10 cellular contexts compared by ENCODE assay signal in genomic region chr14:21241218-21241819, GRCh38. TPM values are rescaled to one million over a fixed set of nuclear protein-coding genes. Genes with fewer than 3 reads are reported as not detected.
DNase-seq lines count a peak whose midpoint lies in the region; ATAC-seq and TF ChIP-seq lines count a peak whose summit lies in the region.
"Had no signal": no experiment of that assay in that cellular context is flagged by ENCODE, and none has a peak within 500 bp of the region (broad histone marks: within the 10 kb centered on the region; RNA-seq: fewer than 3 reads in every experiment).

No MANE protein-coding gene starts in this region.

- ATAC-seq in activated CD8-positive, alpha-beta memory T cell treated with anti-CD3 and anti-CD28 coated beads, Interleukin-2, amount 10 ng/mL, durations not matched to agents 7 days and 5 days: no peak
- no peak for ATAC-seq in stimulated activated memory B cell treated with anti-CD40 and anti-IgM and Interleukin-4, amounts not matched to agents 10 μg/mL and 1 μg/mL and 100 μg/mL, for 72 hours
- ATAC-seq in mucosa of descending colon: no peak

- peak overlapping the region; percentile 26 for H3K27ac Mint-ChIP-seq in activated CD8-positive, alpha-beta memory T cell treated with anti-CD3 and anti-CD28 coated beads, Interleukin-2, amount 10 ng/mL, durations not matched to agents 7 days and 5 days
- peak overlapping the region; percentile 4 for H3K27ac Mint-ChIP-seq in stimulated activated memory B cell treated with anti-CD40 and anti-IgM and Interleukin-4, amounts not matched to agents 10 μg/mL and 1 μg/mL and 100 μg/mL, for 72 hours

- H3K4me3 Mint-ChIP-seq in activated CD8-positive, alpha-beta memory T cell treated with anti-CD3 and anti-CD28 coated beads, Interleukin-2, amount 10 ng/mL, durations not matched to agents 7 days and 5 days: no peak overlapping the region
- H3K4me3 Mint-ChIP-seq in stimulated activated memory B cell treated with anti-CD40 and anti-IgM and Interleukin-4, amounts not matched to agents 10 μg/mL and 1 μg/mL and 100 μg/mL, for 72 hours: no peak overlapping the region
- H3K4me3 Mint-ChIP-seq: activated naive CD8-positive, alpha-beta T cell treated with anti-CD3 and anti-CD28 coated beads, Interleukin-2, amount 10 ng/mL, durations not matched to agents 7 days and 5 days had no signal

- no peaks in the 10 kb centered on the region for H3K9me3 ChIP-seq in mucosa of descending colon

- intact Hi-C loops in mucosa of descending colon (cut with DNase I, micrococcal nuclease): no loop called here

- H3K27me3 Mint-ChIP-seq in activated CD8-positive, alpha-beta memory T cell treated with anti-CD3 and anti-CD28 coated beads, Interleukin-2, amount 10 ng/mL, durations not matched to agents 7 days and 5 days: no peaks in the 10 kb centered on the region
- H3K27me3 Mint-ChIP-seq in stimulated activated memory B cell treated with anti-CD40 and anti-IgM and Interleukin-4, amounts not matched to agents 10 μg/mL and 1 μg/mL and 100 μg/mL, for 72 hours: no peaks in the 10 kb centered on the region
- H3K27me3 Mint-ChIP-seq: activated naive CD8-positive, alpha-beta T cell treated with anti-CD3 and anti-CD28 coated beads, Interleukin-2, amount 10 ng/mL, durations not matched to agents 7 days and 5 days had no signal

- DNase-seq in activated CD8-positive, alpha-beta memory T cell treated with anti-CD3 and anti-CD28 coated beads, Interleukin-2, amount 10 ng/mL, durations not matched to agents 7 days and 5 days: no peak
- no peak for DNase-seq in activated CD8-positive, alpha-beta memory T cell treated with anti-CD3 and anti-CD28 coated beads for 24 hours
- DNase-seq in OCI-M1 (lab: John Stamatoyannopoulos, UW) (peak; percentile 40), epithelial cell of proximal tubule (ENCODE audit: low read depth) (no peak), GM20000 (ENCODE audit: low spot score) (no peak), islet precursor cell (no peak), mucosa of descending colon (no peak)
- DNase-seq: activated naive CD8-positive, alpha-beta T cell treated with anti-CD3 and anti-CD28 coated beads, Interleukin-2, amount 10 ng/mL, durations not matched to agents 7 days and 5 days had no signal

- no peak overlapping the region for H3K4me3 ChIP-seq in epithelial cell of proximal tubule (ENCODE audit: low read depth, low read length)
- H3K4me3 ChIP-seq in mucosa of descending colon: no peak overlapping the region

- TF ChIP-seq CTCF in epithelial cell of proximal tubule (conservative IDR thresholded peaks at IDR 0.05; ENCODE audit: low read depth, low read length) (peak; percentile 40), GM20000 (IDR thresholded peaks at IDR 0.05; ENCODE audit: extremely low read depth, missing control alignments) (no peak), mucosa of descending colon (IDR thresholded peaks at IDR 0.05) (no peak)

- H3K9me3 Mint-ChIP-seq in activated CD8-positive, alpha-beta memory T cell treated with anti-CD3 and anti-CD28 coated beads, Interleukin-2, amount 10 ng/mL, durations not matched to agents 7 days and 5 days (ENCODE audit: low read depth): no peaks in the 10 kb centered on the region
- H3K9me3 Mint-ChIP-seq in stimulated activated memory B cell treated with anti-CD40 and anti-IgM and Interleukin-4, amounts not matched to agents 10 μg/mL and 1 μg/mL and 100 μg/mL, for 72 hours: no peaks in the 10 kb centered on the region
- H3K9me3 Mint-ChIP-seq: activated naive CD8-positive, alpha-beta T cell treated with anti-CD3 and anti-CD28 coated beads, Interleukin-2, amount 10 ng/mL, durations not matched to agents 7 days and 5 days had no signal

- H3K4me1 ChIP-seq in mucosa of descending colon (ENCODE audit: low read depth): peaks cover 6% of the 10 kb centered on the region

- CTCF ChIA-PET in activated CD8-positive, alpha-beta memory T cell treated with anti-CD3 and anti-CD28 coated beads, Interleukin-2, amount 10 ng/mL, durations not matched to agents 7 days and 5 days (lab: Charles Lee): interaction anchor here (0.8 to 3.7 kb wide), 7 partner anchors 9 to 138 kb away, joined by 3 to 11 read pairs (median 4); no protein-coding TSS in a partner anchor

- peaks cover 64% of the 10 kb centered on the region for H3K4me1 Mint-ChIP-seq in activated CD8-positive, alpha-beta memory T cell treated with anti-CD3 and anti-CD28 coated beads, Interleukin-2, amount 10 ng/mL, durations not matched to agents 7 days and 5 days
- peaks cover 64% of the 10 kb centered on the region for H3K4me1 Mint-ChIP-seq in stimulated activated memory B cell treated with anti-CD40 and anti-IgM and Interleukin-4, amounts not matched to agents 10 μg/mL and 1 μg/mL and 100 μg/mL, for 72 hours

- H3K36me3 ChIP-seq in mucosa of descending colon (ENCODE audit: low read depth): peaks cover 4% of the 10 kb centered on the region

- H3K36me3 Mint-ChIP-seq in activated CD8-positive, alpha-beta memory T cell treated with anti-CD3 and anti-CD28 coated beads, Interleukin-2, amount 10 ng/mL, durations not matched to agents 7 days and 5 days: peaks cover 46% of the 10 kb centered on the region
- peaks cover 15% of the 10 kb centered on the region for H3K36me3 Mint-ChIP-seq in stimulated activated memory B cell treated with anti-CD40 and anti-IgM and Interleukin-4, amounts not matched to agents 10 μg/mL and 1 μg/mL and 100 μg/mL, for 72 hours

RNA-seq across cellular contexts. Expression of gene HNRNPC, which starts 27.9 kb away (rescaled TPM):
- total RNA-seq in activated CD8-positive, alpha-beta memory T cell treated with anti-CD3 and anti-CD28 coated beads, Interleukin-2, amount 10 ng/mL, durations not matched to agents 7 days and 5 days: 100 to 1,000 TPM; 718 to 921 TPM
- 755 and 938 TPM in 2 replicates for total RNA-seq in epithelial cell of proximal tubule
- total RNA-seq in mucosa of descending colon: 100 to 1,000 TPM; 273 to 334 (median 312) TPM

RNA-seq across cellular contexts. Expression of gene RPGRIP1, which starts 38.6 kb away (rescaled TPM):
- total RNA-seq in activated CD8-positive, alpha-beta memory T cell treated with anti-CD3 and anti-CD28 coated beads, Interleukin-2, amount 10 ng/mL, durations not matched to agents 7 days and 5 days: not detected
- total RNA-seq in epithelial cell of proximal tubule (0.07 TPM in 1 of 2 replicates, not detected in the other), mucosa of descending colon (under 1 TPM in 2 of 3 donors, not detected in 1; 0.09 to 0.20 TPM)
- total RNA-seq: activated naive CD8-positive, alpha-beta T cell treated with anti-CD3 and anti-CD28 coated beads, Interleukin-2, amount 10 ng/mL, durations not matched to agents 7 days and 5 days; HT1080 had no signal
